In the genomic region with DNA sequence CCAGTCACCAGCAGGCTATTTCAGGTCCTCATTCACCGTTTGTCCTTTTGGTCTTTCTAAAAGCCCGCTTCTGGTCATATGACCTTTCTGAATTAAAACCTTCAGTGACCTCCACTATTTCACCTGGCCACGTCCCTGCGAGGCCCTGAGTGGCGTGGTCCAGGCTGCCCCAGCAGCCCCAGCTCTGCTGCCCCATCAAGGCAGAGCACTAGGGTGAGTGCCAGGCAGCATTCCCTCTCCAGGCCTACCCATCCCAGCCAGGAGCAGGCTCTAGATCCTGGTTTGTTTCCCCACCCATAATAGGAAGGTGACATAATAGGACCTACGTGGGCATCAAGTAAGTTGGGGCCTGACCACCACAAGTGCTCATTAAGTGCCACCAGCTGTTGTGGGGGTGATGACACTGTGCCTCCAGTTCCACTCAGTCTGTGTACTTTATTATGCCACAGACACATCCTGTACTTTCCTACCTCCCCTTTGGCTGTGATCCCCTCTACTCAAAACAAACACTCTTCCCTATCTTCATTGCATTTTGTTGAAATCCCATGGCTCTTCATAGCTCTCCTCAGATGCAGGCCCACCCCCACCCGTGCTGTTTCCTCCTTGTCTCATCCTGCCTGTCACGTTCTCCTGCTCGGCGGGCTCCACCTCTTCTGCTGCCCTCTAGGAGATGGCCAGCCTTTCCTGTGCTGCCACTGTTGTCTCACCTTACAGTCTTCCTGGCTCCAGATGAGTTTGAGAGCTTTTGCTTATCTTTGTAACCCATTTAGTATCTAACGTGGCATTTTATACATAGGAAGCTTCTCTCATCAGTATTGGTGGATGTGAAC, we compare ENCODE assay signal across 20 cellular contexts. TPM values are rescaled to one million over a fixed set of nuclear protein-coding genes. Genes with fewer than 3 reads are reported as not detected.
DNase-seq lines count a peak whose midpoint lies in the region; TF ChIP-seq lines count a peak whose summit lies in the region.
"Had no signal": no experiment of that assay in that cellular context is flagged by ENCODE, and none has a peak within 500 bp of the region (broad histone marks: within the 10 kb centered on the region; RNA-seq: fewer than 3 reads in every experiment).

No MANE protein-coding gene starts in this region.

- H2AFZ ChIP-seq in smooth muscle cell (ENCODE audit: low read depth), result no peak overlapping the region

- no peaks in the 10 kb centered on the region for H3K27me3 Mint-ChIP-seq in activated naive CD4-positive, alpha-beta T cell treated with anti-CD3 and anti-CD28 coated beads, Interleukin-2, amount 50 U/mL, for 24 hours
- no peaks in the 10 kb centered on the region for H3K27me3 Mint-ChIP-seq in mesothelial cell of epicardium (ENCODE audit: low read depth)

- H3K4me1 Mint-ChIP-seq in activated naive CD4-positive, alpha-beta T cell treated with anti-CD3 and anti-CD28 coated beads, Interleukin-2, amount 50 U/mL, for 24 hours, result peaks cover 9% of the 10 kb centered on the region
- no peaks in the 10 kb centered on the region for H3K4me1 Mint-ChIP-seq in mesothelial cell of epicardium

- H3K36me3 ChIP-seq in adipocyte (ENCODE audit: control insufficient read depth, insufficient read depth, low read length, severe bottlenecking) (peaks cover 67% of the 10 kb centered on the region), suprapubic skin (peaks cover 62% of the 10 kb centered on the region), smooth muscle cell (ENCODE audit: low read depth) (peaks cover 8% of the 10 kb centered on the region)

- H3K4me3 ChIP-seq in adipocyte (ENCODE audit: low read length), result no peak overlapping the region
- no peak overlapping the region for H3K4me3 ChIP-seq in suprapubic skin
- no peak overlapping the region for H3K4me3 ChIP-seq in smooth muscle cell
- H3K4me3 ChIP-seq: pancreas, SK-N-MC, thoracic aorta had no signal

- H3K9ac ChIP-seq in adipocyte (ENCODE audit: low read length) (peak overlapping the region; percentile 70), smooth muscle cell (ENCODE audit: low read depth) (no peak overlapping the region)

- no peaks in the 10 kb centered on the region for H3K9me3 ChIP-seq in adipocyte (ENCODE audit: control insufficient read depth, low read length)
- H3K9me3 ChIP-seq in suprapubic skin, result no peaks in the 10 kb centered on the region
- H3K9me3 ChIP-seq in smooth muscle cell (replicated peaks; ENCODE audit: low read depth), result no peaks in the 10 kb centered on the region
- H3K9me3 ChIP-seq: pancreas, thoracic aorta had no signal

- no peak for TF ChIP-seq CTCF in mesothelial cell of epicardium (IDR thresholded peaks at IDR 0.05; ENCODE audit: unreplicated experiment)
- TF ChIP-seq CTCF in suprapubic skin (IDR thresholded peaks at IDR 0.05), result no peak
- no peak for TF ChIP-seq CTCF in smooth muscle cell (IDR thresholded peaks at IDR 0.05; ENCODE audit: borderline replicate concordance, insufficient read depth, poor library complexity, severe bottlenecking)

- no peak overlapping the region for H3K4me2 ChIP-seq in smooth muscle cell

- H3K27ac ChIP-seq in suprapubic skin (no peak overlapping the region), caudate nucleus (ENCODE audit: low read depth, low read length) (no peak overlapping the region), smooth muscle cell (ENCODE audit: low read depth) (no peak overlapping the region)
- H3K27ac ChIP-seq: pancreas had no signal

- peaks cover 16% of the 10 kb centered on the region for H3K36me3 Mint-ChIP-seq in activated naive CD4-positive, alpha-beta T cell treated with anti-CD3 and anti-CD28 coated beads, Interleukin-2, amount 50 U/mL, for 24 hours
- H3K36me3 Mint-ChIP-seq in mesothelial cell of epicardium, result peaks cover 40% of the 10 kb centered on the region

- no peak overlapping the region for H3K4me3 Mint-ChIP-seq in activated naive CD4-positive, alpha-beta T cell treated with anti-CD3 and anti-CD28 coated beads, Interleukin-2, amount 50 U/mL, for 24 hours
- no peak overlapping the region for H3K4me3 Mint-ChIP-seq in mesothelial cell of epicardium

- no peaks in the 10 kb centered on the region for H3K9me3 Mint-ChIP-seq in activated naive CD4-positive, alpha-beta T cell treated with anti-CD3 and anti-CD28 coated beads, Interleukin-2, amount 50 U/mL, for 24 hours
- no peaks in the 10 kb centered on the region for H3K9me3 Mint-ChIP-seq in mesothelial cell of epicardium

- no peaks in the 10 kb centered on the region for H3K79me2 ChIP-seq in smooth muscle cell (ENCODE audit: low read depth)

- peak overlapping the region; percentile 8 for H3K27ac Mint-ChIP-seq in activated naive CD4-positive, alpha-beta T cell treated with anti-CD3 and anti-CD28 coated beads, Interleukin-2, amount 50 U/mL, for 24 hours
- H3K27ac Mint-ChIP-seq in mesothelial cell of epicardium, result peak overlapping the region; percentile 12

- H3K27me3 ChIP-seq in adipocyte (replicated peaks; ENCODE audit: control insufficient read depth, insufficient read depth, low read length) (no peaks in the 10 kb centered on the region), suprapubic skin (no peaks in the 10 kb centered on the region), smooth muscle cell (ENCODE audit: low read depth) (no peaks in the 10 kb centered on the region)
- H3K27me3 ChIP-seq: pancreas had no signal

- no peak for TF ChIP-seq EP300 in suprapubic skin (IDR thresholded peaks at IDR 0.05)

- H3K4me1 ChIP-seq in adipocyte (ENCODE audit: control insufficient read depth, insufficient read depth, low read length) (peaks cover 24% of the 10 kb centered on the region), suprapubic skin (peaks cover 11% of the 10 kb centered on the region), smooth muscle cell (ENCODE audit: low read depth) (no peaks in the 10 kb centered on the region)
- H3K4me1 ChIP-seq: pancreas had no signal

- peaks cover 10% of the 10 kb centered on the region for H3F3A ChIP-seq in smooth muscle cell (ENCODE audit: low read depth)

- no peak for TF ChIP-seq POLR2A in suprapubic skin (IDR thresholded peaks at IDR 0.05)

- DNase-seq in activated naive CD4-positive, alpha-beta T cell (lab: John Stamatoyannopoulos, UW), result no peak
- DNase-seq in adipocyte (ENCODE audit: low read depth) (no peak), mesothelial cell of epicardium (ENCODE audit: low spot score in 2 of 2, unreplicated experiment in 2 of 2) (no peak), suprapubic skin (ENCODE audit: low spot score in 2 of 2) (peak; percentile 29 to 38), caudate nucleus (lab: John Stamatoyannopoulos, UW) (no peak), EL (no peak), smooth muscle cell (lab: John Stamatoyannopoulos, UW; ENCODE audit: unreplicated experiment) (no peak)
- DNase-seq: activated CD8-positive, alpha-beta memory T cell treated with anti-CD3 and anti-CD28 coated beads for 24 hours; activated naive CD4-positive, alpha-beta T cell treated with Interleukin-2 at 50 U/mL for 16 hours; Calu3; foreskin melanocyte; GF-D8; KG1; NCI-H1417 treated with DMSO at 0.1 percent for 48 hours; NCI-H510A; stimulated activated CD4-positive, alpha-beta T cell treated with anti-CD3 and anti-CD28 coated beads, Interleukin-12 subunit alpha, Interleukin-12 subunit beta, amount 100 ng/mL, for 4 hours had no signal

- 84% methylated on average over 11 of the region's 11 CpGs for WGBS in suprapubic skin
- 95% methylated on average over 11 of the region's 11 CpGs for WGBS in smooth muscle cell (ENCODE audit: low lambda C conversion rate)

- H4K20me1 ChIP-seq in smooth muscle cell (ENCODE audit: low read depth), result peaks cover 43% of the 10 kb centered on the region

RNA-seq across cellular contexts. Expression of gene CKB, which starts 21.4 kb away (rescaled TPM):
- total RNA-seq in mesothelial cell of epicardium (50.6 to 56.7 TPM (median 53.3 TPM) in 3 replicates), suprapubic skin (100 to 1,000 TPM; 107 to 172 (median 128) TPM), smooth muscle cell (19.8 and 25.7 TPM in 2 replicates)
- 62.9 and 107 TPM in 2 replicates for polyA plus RNA-seq in smooth muscle cell

RNA-seq across cellular contexts. Expression of gene TRMT61A, which starts 27.7 kb away (rescaled TPM):
- total RNA-seq in mesothelial cell of epicardium, result 8.7 to 9.5 TPM (median 9.5 TPM) in 3 replicates
- total RNA-seq in suprapubic skin, result 10 to 100 TPM; 15.9 to 21.9 (median 18.5) TPM
- 2.9 and 3.7 TPM in 2 replicates for total RNA-seq in smooth muscle cell
- polyA plus RNA-seq in smooth muscle cell, result 6.7 and 9.2 TPM in 2 replicates

Comparison
In these comparisons a context has a peak if more than half of its experiments do, and no peak if none do; other contexts are left out.
1. DNase-seq: peak in suprapubic skin (2 of 2); none in activated naive CD4-positive, alpha-beta T cell (0 of 4), adipocyte (single experiment), mesothelial cell of epicardium (0 of 2), caudate nucleus (0 of 61), EL (single experiment) and smooth muscle cell (single experiment).